ENCODE assay signal across 11 cellular contexts in the genomic region with DNA sequence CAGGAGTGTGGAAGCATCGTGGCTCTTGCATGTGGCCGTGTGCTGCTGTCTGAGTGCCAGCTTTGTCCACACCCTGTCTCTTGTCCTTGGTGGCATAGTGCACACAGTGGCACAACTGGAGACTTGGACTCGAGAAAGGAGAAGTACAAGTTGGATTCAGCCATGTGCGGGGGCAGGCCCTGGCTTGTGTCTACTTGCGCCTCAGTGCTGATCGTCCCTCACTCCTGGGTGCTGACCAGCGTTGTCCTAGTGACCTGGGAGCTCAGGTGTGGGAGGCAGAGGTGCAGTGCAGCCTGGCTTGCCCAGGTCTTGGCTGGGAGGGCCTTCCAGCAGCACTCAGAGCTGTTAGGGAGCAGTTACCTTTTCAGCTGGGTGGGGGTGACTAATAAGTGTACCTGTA. TPM values are rescaled to one million over a fixed set of nuclear protein-coding genes. Genes with fewer than 3 reads are reported as not detected.
A peak's percentile ranks its signal among the peaks of the same experiment; 100 is the strongest.
DNase-seq lines count a peak whose midpoint lies in the region; ATAC-seq and TF ChIP-seq lines count a peak whose summit lies in the region.
"Had no signal": no experiment of that assay in that cellular context is flagged by ENCODE, and none has a peak within 500 bp of the region (broad histone marks: within the 10 kb centered on the region; RNA-seq: fewer than 3 reads in every experiment).

No MANE protein-coding gene starts in this region.

- H2AFZ ChIP-seq in neuronal stem cell (ENCODE audit: low read length), result no peak overlapping the region

- no peak overlapping the region for H3K4me2 ChIP-seq in neuronal stem cell (ENCODE audit: insufficient read depth, low read length, poor library complexity, severe bottlenecking)

- H3K36me3 ChIP-seq in upper lobe of right lung, result peaks cover 3% of the 10 kb centered on the region
- peaks cover 4 to 29% of the 10 kb centered on the region in 2 donors for H3K36me3 ChIP-seq in neuronal stem cell (replicated peaks in 1 of 2; ENCODE audit: control insufficient read depth in 2 of 2, insufficient read depth in 2 of 2, low read length in 2 of 2)

- no peak overlapping the region for H3K23ac ChIP-seq in neuronal stem cell (ENCODE audit: low read depth, low read length, poor library complexity)

- H3K79me1 ChIP-seq in neuronal stem cell (ENCODE audit: low read depth, low read length), result peaks cover 16% of the 10 kb centered on the region

- H3K4me3 ChIP-seq in dorsolateral prefrontal cortex, result no peak overlapping the region
- no peak overlapping the region for H3K4me3 ChIP-seq in upper lobe of right lung
- H3K4me3 ChIP-seq in neuronal stem cell (ENCODE audit: low read length in 2 of 2), result no peak overlapping the region

- H3K4me3 Mint-ChIP-seq in activated naive CD8-positive, alpha-beta T cell, result peak overlapping the region; percentile 15
- H3K4me3 Mint-ChIP-seq in activated naive CD8-positive, alpha-beta T cell treated with anti-CD3 and anti-CD28 coated beads, Interleukin-2, amount 50 U/mL, for 24 hours, result no peak overlapping the region
- no peak overlapping the region for H3K4me3 Mint-ChIP-seq in memory B cell

- no peak for ATAC-seq in activated naive CD8-positive, alpha-beta T cell treated with anti-CD3 and anti-CD28 coated beads, Interleukin-2, amount 50 U/mL, for 24 hours
- ATAC-seq in memory B cell (ENCODE audit: low read depth), result no peak
- peak; percentile 83 for ATAC-seq in upper lobe of right lung
- ATAC-seq: HCT116 had no signal

- peak overlapping the region; percentile 11 for H3K27ac Mint-ChIP-seq in activated naive CD8-positive, alpha-beta T cell
- no peak overlapping the region for H3K27ac Mint-ChIP-seq in activated naive CD8-positive, alpha-beta T cell treated with anti-CD3 and anti-CD28 coated beads, Interleukin-2, amount 50 U/mL, for 24 hours
- H3K27ac Mint-ChIP-seq in memory B cell, result peak overlapping the region; percentile 31

- no peak overlapping the region for H2BK120ac ChIP-seq in neuronal stem cell (ENCODE audit: low read depth, low read length)

- H4K8ac ChIP-seq in neuronal stem cell (ENCODE audit: low read depth, low read length), result no peak overlapping the region

- no peak overlapping the region for H3K4ac ChIP-seq in neuronal stem cell (ENCODE audit: low read length)

- no peak overlapping the region for H2AK5ac ChIP-seq in neuronal stem cell (ENCODE audit: low read depth, low read length)

- TF ChIP-seq CTCF in dorsolateral prefrontal cortex (IDR thresholded peaks at IDR 0.05 in 54 of 56, conservative IDR thresholded peaks at IDR 0.05 in 2 of 56; ENCODE audit: low read depth in 1 of 56, partially characterized antibody in 56 of 56) (no peak), upper lobe of right lung (IDR thresholded peaks at IDR 0.05) (no peak)

- no peak for DNase-seq in activated naive CD8-positive, alpha-beta T cell treated with anti-CD3 and anti-CD28 coated beads, Interleukin-2, amount 50 U/mL, for 24 hours
- DNase-seq in dorsolateral prefrontal cortex, result peak in 1 of 10 donors; percentile 42
- no peak for DNase-seq in memory B cell (ENCODE audit: low spot score in 2 of 2)
- peak; percentile 80 for DNase-seq in upper lobe of right lung
- DNase-seq in 8988T, result no peak
- no peak for DNase-seq in iPS-NIHi7 (ENCODE audit: extremely low spot score)
- DNase-seq in neuronal stem cell (ENCODE audit: low spot score), result no peak
- DNase-seq: activated CD8-positive, alpha-beta memory T cell treated with anti-CD3 and anti-CD28 coated beads for 24 hours; NCI-H1105 treated with DMSO at 0.1 percent for 48 hours had no signal

- H2BK15ac ChIP-seq in neuronal stem cell (ENCODE audit: low read length), result no peak overlapping the region

- no CpG with 5 or more reads among the region's 7 CpGs for WGBS in neuronal stem cell (ENCODE audit: extremely low coverage in 2 of 2, insufficient read length in 2 of 2, insufficient replicate concordance in 1 of 2), 2 donors

- H2BK12ac ChIP-seq in neuronal stem cell (ENCODE audit: low read length), result no peak overlapping the region

- intact Hi-C loops in dorsolateral prefrontal cortex (cut with DNase I), result loop anchor here in 1 of 2 donors (2.0 kb wide), 1 partner anchor 20 kb away; the partner anchor contains the start of gene MPRIP
- intact Hi-C loops in upper lobe of right lung (cut with DNase I), result no loop called here

- H3K14ac ChIP-seq in neuronal stem cell (ENCODE audit: low read length), result no peak overlapping the region

- H3K9me3 Mint-ChIP-seq in activated naive CD8-positive, alpha-beta T cell (ENCODE audit: low read depth), result no peaks in the 10 kb centered on the region
- H3K9me3 Mint-ChIP-seq in activated naive CD8-positive, alpha-beta T cell treated with anti-CD3 and anti-CD28 coated beads, Interleukin-2, amount 50 U/mL, for 24 hours, result no peaks in the 10 kb centered on the region
- no peaks in the 10 kb centered on the region for H3K9me3 Mint-ChIP-seq in memory B cell

- H3K27me3 ChIP-seq in dorsolateral prefrontal cortex (no peaks in the 10 kb centered on the region), upper lobe of right lung (no peaks in the 10 kb centered on the region), neuronal stem cell (ENCODE audit: control insufficient read depth in 3 of 3, insufficient read depth in 3 of 3, low read depth in 1 of 3, low read length in 3 of 3) (no peaks in the 10 kb centered on the region)

- H3K27ac ChIP-seq in dorsolateral prefrontal cortex (peak overlapping the region in 56 of 59 donors; percentile 26 to 92 (median 77)), upper lobe of right lung (no peak overlapping the region), neuronal stem cell (replicated peaks; ENCODE audit: low read length) (no peak overlapping the region)

- peaks cover 56% of the 10 kb centered on the region for H3K4me1 Mint-ChIP-seq in activated naive CD8-positive, alpha-beta T cell (ENCODE audit: low read depth)
- H3K4me1 Mint-ChIP-seq in activated naive CD8-positive, alpha-beta T cell treated with anti-CD3 and anti-CD28 coated beads, Interleukin-2, amount 50 U/mL, for 24 hours, result peaks cover 47% of the 10 kb centered on the region
- peaks cover 47% of the 10 kb centered on the region for H3K4me1 Mint-ChIP-seq in memory B cell

- no peak overlapping the region for H4K91ac ChIP-seq in neuronal stem cell (ENCODE audit: low read depth, low read length, poor library complexity)

- H3K4me1 ChIP-seq in upper lobe of right lung (peaks cover 37% of the 10 kb centered on the region), neuronal stem cell (ENCODE audit: control insufficient read depth in 2 of 2, insufficient read depth in 1 of 2, low read depth in 1 of 2, low read length in 2 of 2) (no peaks in the 10 kb centered on the region)

- peaks cover 3% of the 10 kb centered on the region for H3K36me3 Mint-ChIP-seq in activated naive CD8-positive, alpha-beta T cell
- peaks cover 8% of the 10 kb centered on the region for H3K36me3 Mint-ChIP-seq in activated naive CD8-positive, alpha-beta T cell treated with anti-CD3 and anti-CD28 coated beads, Interleukin-2, amount 50 U/mL, for 24 hours (ENCODE audit: low read depth)
- H3K36me3 Mint-ChIP-seq in memory B cell, result peaks cover 8% of the 10 kb centered on the region

- H3K9me3 ChIP-seq in upper lobe of right lung (no peaks in the 10 kb centered on the region), neuronal stem cell (replicated peaks in 1 of 2; ENCODE audit: control insufficient read depth in 2 of 2, insufficient read depth in 1 of 2, low read depth in 1 of 2, low read length in 2 of 2) (no peaks in the 10 kb centered on the region)

- H2BK5ac ChIP-seq in neuronal stem cell (ENCODE audit: low read length), result no peak overlapping the region

- H3K9ac ChIP-seq in neuronal stem cell (ENCODE audit: low read depth, low read length, poor library complexity), result no peak overlapping the region

- no peaks in the 10 kb centered on the region for H3K27me3 Mint-ChIP-seq in activated naive CD8-positive, alpha-beta T cell
- no peaks in the 10 kb centered on the region for H3K27me3 Mint-ChIP-seq in activated naive CD8-positive, alpha-beta T cell treated with anti-CD3 and anti-CD28 coated beads, Interleukin-2, amount 50 U/mL, for 24 hours
- no peaks in the 10 kb centered on the region for H3K27me3 Mint-ChIP-seq in memory B cell

- no peak overlapping the region for H3K18ac ChIP-seq in neuronal stem cell (ENCODE audit: low read length)

RNA-seq across cellular contexts. Expression of gene MPRIP, which starts 20.6 kb away (rescaled TPM):
- 100 to 1,000 TPM; 402 to 682 (median 476) TPM for total RNA-seq in dorsolateral prefrontal cortex
- total RNA-seq in upper lobe of right lung, result 333 TPM
- 67.7 TPM for polyA plus RNA-seq in neuronal stem cell (2013, experiment 1 of 2)
- 72.4 TPM for polyA plus RNA-seq in neuronal stem cell (2013, experiment 2 of 2)

Comparison
In these comparisons a context has a peak if more than half of its experiments do, and no peak if none do; other contexts are left out.
1. H3K27ac ChIP-seq: peak in dorsolateral prefrontal cortex (56 of 59); none in upper lobe of right lung (single experiment) and neuronal stem cell (single experiment).